In genomic region chr7:31126976-31127375, GRCh38 we compare ENCODE assay signal across 10 cellular contexts.
A peak's percentile ranks its signal among the peaks of the same experiment; 100 is the strongest.
DNase-seq lines count a peak whose midpoint lies in the region; ATAC-seq and TF ChIP-seq lines count a peak whose summit lies in the region.
"Had no signal": no experiment of that assay in that cellular context is flagged by ENCODE, and none has a peak within 500 bp of the region (broad histone marks: within the 10 kb centered on the region; RNA-seq: fewer than 3 reads in every experiment).

No MANE protein-coding gene starts in this region.

- no peak overlapping the region for H3K14ac ChIP-seq in IMR-90 (replicated peaks; ENCODE audit: low read depth, low read length)

- DNase-seq in AG08396 (ENCODE audit: low spot score) (peak; percentile 24), IMR-90 (peak; percentile 18), WERI-Rb-1 (no peak), iris pigment epithelial cell (ENCODE audit: low read depth) (peak; percentile 25), NCI-H128 (lab: John Stamatoyannopoulos, UW; ENCODE audit: unreplicated experiment) (no peak), NCI-H2196 (lab: John Stamatoyannopoulos, UW; ENCODE audit: unreplicated experiment) (no peak)
- no peak for DNase-seq in activated T-cell treated with anti-CD3 and anti-CD28 coated beads, Interleukin-2, amount 50 U/mL, for 1 hour
- DNase-seq: activated CD8-positive, alpha-beta memory T cell treated with anti-CD3 and anti-CD28 coated beads, Interleukin-2, amount 50 U/mL, for 48 hours had no signal

- no peak overlapping the region for H2BK5ac ChIP-seq in IMR-90 (ENCODE audit: low read depth, low read length, poor library complexity, severe bottlenecking)

- H3K4me1 ChIP-seq in IMR-90 (ENCODE audit: control insufficient read depth, insufficient read depth, low read length) = no peaks in the 10 kb centered on the region; the same call in 1 of the 2 replicates

- POLR2A ChIA-PET in IMR-90 (lab: Charles Lee; ENCODE audit: unreplicated experiment) = no interaction called here

- CTCF ChIA-PET in IMR-90 (lab: Yijun Ruan, JAX) = interaction anchor here (0.7 to 1.7 kb wide), 2 partner anchors 143 to 145 kb away, joined by 3 to 6 read pairs; no protein-coding TSS in a partner anchor

- no peaks in the 10 kb centered on the region for H3K9me1 ChIP-seq in IMR-90 (ENCODE audit: insufficient read depth, low read length)

- dilution Hi-C loops in IMR-90 (cut with HindIII; ENCODE audit: low sequenced_read_pairs, unreplicated experiment) = no loop called here

- H3K27ac ChIP-seq in IMR-90 (ENCODE audit: insufficient read depth, low read length) (no peak overlapping the region), WERI-Rb-1 (no peak overlapping the region)
- H3K27ac ChIP-seq: thoracic aorta had no signal

- TF ChIP-seq CTCF in IMR-90 (conservative IDR thresholded peaks at IDR 0.05; ENCODE audit: low read depth, low read length) (peak; percentile 37), WERI-Rb-1 (IDR thresholded peaks at IDR 0.05; ENCODE audit: low read depth, low read length) (0 out of 2 replicates have a peak, but pooled peaks have one; percentile 8)

- no peak overlapping the region for H2AFZ ChIP-seq in IMR-90 (replicated peaks; ENCODE audit: low read length, poor library complexity)

- intact Hi-C loops in IMR-90 (cut with micrococcal nuclease) = no loop called here

- no peaks in the 10 kb centered on the region for H3K9me3 ChIP-seq in IMR-90 (ENCODE audit: control insufficient read depth, insufficient read depth, low read length)
- H3K9me3 ChIP-seq in WERI-Rb-1 (ENCODE audit: severe bottlenecking) = no peaks in the 10 kb centered on the region
- H3K9me3 ChIP-seq: thoracic aorta had no signal

- no peak overlapping the region for H4K5ac ChIP-seq in IMR-90 (ENCODE audit: low read depth, low read length)

- H4K20me1 ChIP-seq in IMR-90 (ENCODE audit: insufficient read depth, low read length) = no peaks in the 10 kb centered on the region

- no peaks in the 10 kb centered on the region for H3K36me3 ChIP-seq in IMR-90 (ENCODE audit: control insufficient read depth, insufficient read depth, low read length)
- H3K36me3 ChIP-seq in WERI-Rb-1 = no peaks in the 10 kb centered on the region
- H3K36me3 ChIP-seq: thoracic aorta had no signal

- in situ Hi-C loops in IMR-90 (cut with MboI; ENCODE audit: low sequenced_read_pairs) = no loop called here

- no peak overlapping the region for H3K4me2 ChIP-seq in IMR-90 (ENCODE audit: low read depth, low read length)

- no peak overlapping the region for H3K4ac ChIP-seq in IMR-90 (ENCODE audit: low read depth, low read length)

- no peak overlapping the region for H2BK15ac ChIP-seq in IMR-90 (ENCODE audit: low read depth, low read length)

- H3K18ac ChIP-seq in IMR-90 (ENCODE audit: low read depth, low read length) = no peak overlapping the region

- no peak overlapping the region for H4K8ac ChIP-seq in IMR-90 (ENCODE audit: low read depth in 2 of 2, low read length in 2 of 2)

- H3K56ac ChIP-seq in IMR-90 (ENCODE audit: extremely low read depth, insufficient read depth, low read length) = no peak overlapping the region

- no peaks in the 10 kb centered on the region for H3K79me1 ChIP-seq in IMR-90 (ENCODE audit: low read depth in 1 of 2, low read length in 2 of 2)

- peak; percentile 33 for TF ChIP-seq RAD21 in IMR-90 (IDR thresholded peaks at IDR 0.05; ENCODE audit: low read length)

- H2BK20ac ChIP-seq in IMR-90 (ENCODE audit: low read depth, low read length) = no peak overlapping the region

- ATAC-seq in IMR-90 (ENCODE audit: low read depth) (peak; percentile 37; the same call in 1 of the 2 replicates), HG02884 (IDR thresholded peaks at IDR 0.05; ENCODE audit: unreplicated experiment) (no peak)

- WGBS in IMR-90 (ENCODE audit: extremely low coverage in 2 of 2, insufficient read length in 1 of 2), 2 experiments = no CpG with 5 or more reads among the region's 1 CpG

- H3K9ac ChIP-seq in IMR-90 (ENCODE audit: low read depth, low read length) = no peak overlapping the region

- H3K23ac ChIP-seq in IMR-90 (ENCODE audit: low read depth, low read length) = no peak overlapping the region

- H4K91ac ChIP-seq in IMR-90 (ENCODE audit: insufficient read depth, low read depth, low read length) = no peak overlapping the region

- BruUV-seq in IMR-90 (replicated peaks; lab: Mats Ljungman, UMichigan) = no TSS peak

- no peak for TF ChIP-seq POLR2A in IMR-90 (IDR thresholded peaks at IDR 0.05; ENCODE audit: low read depth, low read length)

- H3K27me3 ChIP-seq in IMR-90 (ENCODE audit: control insufficient read depth, insufficient read depth, low read length) (peaks cover 2% of the 10 kb centered on the region; the same call in 1 of the 2 replicates), WERI-Rb-1 (ENCODE audit: insufficient read depth, low read depth, severe bottlenecking) (no peaks in the 10 kb centered on the region)

- no peak overlapping the region for H2BK120ac ChIP-seq in IMR-90 (ENCODE audit: low read depth, low read length)

- H3K4me3 ChIP-seq in IMR-90 (ENCODE audit: insufficient read depth, low read depth, low read length) (no peak overlapping the region), WERI-Rb-1 (ENCODE audit: low read depth, low read length) (no peak overlapping the region)
- H3K4me3 ChIP-seq: thoracic aorta had no signal

- no peak overlapping the region for H2AK9ac ChIP-seq in IMR-90 (replicated peaks; ENCODE audit: low read depth, low read length, poor library complexity)

- no peak overlapping the region for H2AK5ac ChIP-seq in IMR-90 (ENCODE audit: low read depth, low read length)

TF ChIP-seq in IMR-90, 13 proteins besides CTCF, POLR2A, EP300 and RAD21:
- TF ChIP-seq CHD1 (IDR thresholded peaks at IDR 0.05; ENCODE audit: low read depth, low read length) (no peak), SMC3 (IDR thresholded peaks at IDR 0.05; ENCODE audit: low read depth, low read length) (peak; percentile 33; the same call in 1 of the 2 replicates)
- TF ChIP-seq, protein P1, sequence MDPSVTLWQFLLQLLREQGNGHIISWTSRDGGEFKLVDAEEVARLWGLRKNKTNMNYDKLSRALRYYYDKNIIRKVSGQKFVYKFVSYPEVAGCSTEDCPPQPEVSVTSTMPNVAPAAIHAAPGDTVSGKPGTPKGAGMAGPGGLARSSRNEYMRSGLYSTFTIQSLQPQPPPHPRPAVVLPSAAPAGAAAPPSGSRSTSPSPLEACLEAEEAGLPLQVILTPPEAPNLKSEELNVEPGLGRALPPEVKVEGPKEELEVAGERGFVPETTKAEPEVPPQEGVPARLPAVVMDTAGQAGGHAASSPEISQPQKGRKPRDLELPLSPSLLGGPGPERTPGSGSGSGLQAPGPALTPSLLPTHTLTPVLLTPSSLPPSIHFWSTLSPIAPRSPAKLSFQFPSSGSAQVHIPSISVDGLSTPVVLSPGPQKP (IDR thresholded peaks at IDR 0.05; ENCODE audit: borderline replicate concordance, low read depth, low read length) = no peak

Comparison
In these comparisons a context has a peak if more than half of its experiments do, and no peak if none do; other contexts are left out.
1. DNase-seq: peak in AG08396 (single experiment), IMR-90 (single experiment) and iris pigment epithelial cell (single experiment); none in WERI-Rb-1 (single experiment), NCI-H128 (single experiment), NCI-H2196 (single experiment) and activated T-cell treated with anti-CD3 and anti-CD28 coated beads, Interleukin-2, amount 50 U/mL, for 1 hour (single experiment).